In genomic region chr1:1347026-1347595, GRCh38 we compare ENCODE assay signal across 9 cellular contexts. TPM values are rescaled to one million over a fixed set of nuclear protein-coding genes. Genes with fewer than 3 reads are reported as not detected.
DNase-seq lines count a peak whose midpoint lies in the region; ATAC-seq and TF ChIP-seq lines count a peak whose summit lies in the region.
"Had no signal": no experiment of that assay in that cellular context is flagged by ENCODE, and none has a peak within 500 bp of the region (broad histone marks: within the 10 kb centered on the region; RNA-seq: fewer than 3 reads in every experiment).

No MANE protein-coding gene starts in this region.

- H3K4ac ChIP-seq in neuronal stem cell (ENCODE audit: low read length): no peak overlapping the region

- H3K4me1 ChIP-seq in BLaER1 treated with 17β-estradiol and CSF1 and Interleukin-3, amounts not matched to agents 10 nM and 100 nM: peaks cover 58 to 74% (median 73%) of the 10 kb centered on the region in 10 experiments
- H3K4me1 ChIP-seq in PC-3 (ENCODE audit: insufficient read depth, low read length) (peaks cover 51% of the 10 kb centered on the region), neuronal stem cell (ENCODE audit: control insufficient read depth in 2 of 2, insufficient read depth in 1 of 2, low read depth in 1 of 2, low read length in 2 of 2) (peaks cover 19 to 21% of the 10 kb centered on the region in 2 donors)

- H3K9me2 ChIP-seq in PC-3 (replicated peaks; ENCODE audit: low read length): no peaks in the 10 kb centered on the region

- peak overlapping the region; percentile 30 for H2BK15ac ChIP-seq in neuronal stem cell (ENCODE audit: low read length)

- no peak overlapping the region for H2BK120ac ChIP-seq in neuronal stem cell (ENCODE audit: low read depth, low read length)

- H2BK12ac ChIP-seq in neuronal stem cell (ENCODE audit: low read length): peak overlapping the region; percentile 4

- H3K79me1 ChIP-seq in neuronal stem cell (ENCODE audit: low read depth, low read length): peaks cover 32% of the 10 kb centered on the region

- H3K4me2 ChIP-seq in BLaER1 treated with 17β-estradiol and CSF1 and Interleukin-3, amounts not matched to agents 10 nM and 100 nM: peak overlapping the region; percentile 94 to 100 (median 100)
- H3K4me2 ChIP-seq in PC-3 (ENCODE audit: low read length): peak overlapping the region; percentile 98
- H3K4me2 ChIP-seq in neuronal stem cell (ENCODE audit: insufficient read depth, low read length, poor library complexity, severe bottlenecking): no peak overlapping the region

- peak overlapping the region; percentile 98 for H3K23ac ChIP-seq in neuronal stem cell (ENCODE audit: low read depth, low read length, poor library complexity)

- H3K9me3 ChIP-seq in BLaER1 treated with 17β-estradiol and CSF1 and Interleukin-3, amounts not matched to agents 10 nM and 100 nM (replicated peaks in 1 of 11): no peaks in the 10 kb centered on the region
- H3K9me3 ChIP-seq in PC-3 (ENCODE audit: low read length): no peaks in the 10 kb centered on the region
- no peaks in the 10 kb centered on the region for H3K9me3 ChIP-seq in neuronal stem cell (replicated peaks in 1 of 2; ENCODE audit: control insufficient read depth in 2 of 2, insufficient read depth in 1 of 2, low read depth in 1 of 2, low read length in 2 of 2)

- H4K8ac ChIP-seq in neuronal stem cell (ENCODE audit: low read depth, low read length): no peak overlapping the region

- H3K14ac ChIP-seq in neuronal stem cell (ENCODE audit: low read length): no peak overlapping the region

- H2AFZ ChIP-seq in PC-3 (ENCODE audit: low read length) (no peak overlapping the region), neuronal stem cell (ENCODE audit: low read length) (no peak overlapping the region)

- peaks cover 55 to 74% (median 74%) of the 10 kb centered on the region in 11 experiments; a peak in 21 of 22 replicates for H4K20me1 ChIP-seq in BLaER1 treated with 17β-estradiol and CSF1 and Interleukin-3, amounts not matched to agents 10 nM and 100 nM
- no peaks in the 10 kb centered on the region for H4K20me1 ChIP-seq in PC-3 (ENCODE audit: low read length)

- H3K27ac ChIP-seq in BLaER1 treated with 17β-estradiol and CSF1 and Interleukin-3, amounts not matched to agents 10 nM and 100 nM: no peak overlapping the region
- H3K27ac ChIP-seq in PC-3 (ENCODE audit: low read length) (peak overlapping the region; percentile 97), neuronal stem cell (replicated peaks; ENCODE audit: low read length) (no peak overlapping the region)

- intact Hi-C loops in PC-3 (cut with micrococcal nuclease): no loop called here

- no peak for ATAC-seq in PC-3
- ATAC-seq in HG02981 (IDR thresholded peaks at IDR 0.05; ENCODE audit: unreplicated experiment): no peak
- ATAC-seq in GM19397 (IDR thresholded peaks at IDR 0.05; ENCODE audit: unreplicated experiment): no peak

- no peak overlapping the region for H4K91ac ChIP-seq in neuronal stem cell (ENCODE audit: low read depth, low read length, poor library complexity)

- no peak for TF ChIP-seq CTCF in PC-3 (conservative IDR thresholded peaks at IDR 0.05; ENCODE audit: low read depth, low read length)
- TF ChIP-seq CTCF in epithelial cell of esophagus (IDR thresholded peaks at IDR 0.05; ENCODE audit: insufficient read depth, low read depth, low read length, missing control alignments): no peak

- CTCF ChIA-PET in PC-3 (lab: Charles Lee): no interaction called here

- H3F3A ChIP-seq in PC-3 (ENCODE audit: low read length, unreplicated experiment): no peaks in the 10 kb centered on the region

- DNase-seq in PC-3 (no peak), epithelial cell of esophagus (ENCODE audit: low read depth) (no peak), neuronal stem cell (ENCODE audit: low spot score) (no peak), EL (no peak), superior temporal gyrus (ENCODE audit: extremely low spot score) (no peak)
- DNase-seq: central memory CD4-positive, alpha-beta T cell had no signal

- no peak overlapping the region for H3K18ac ChIP-seq in neuronal stem cell (ENCODE audit: low read length)

- peaks cover 0 to 1% (median 0%) of the 10 kb centered on the region in 11 experiments; a peak in 3 of 22 replicates for H3K36me3 ChIP-seq in BLaER1 treated with 17β-estradiol and CSF1 and Interleukin-3, amounts not matched to agents 10 nM and 100 nM
- peaks cover 7% of the 10 kb centered on the region; the same call in 1 of the 2 replicates for H3K36me3 ChIP-seq in PC-3 (ENCODE audit: low read depth, low read length)
- no peaks in the 10 kb centered on the region for H3K36me3 ChIP-seq in neuronal stem cell (replicated peaks in 1 of 2; ENCODE audit: control insufficient read depth in 2 of 2, insufficient read depth in 2 of 2, low read length in 2 of 2)

- H2AK5ac ChIP-seq in neuronal stem cell (ENCODE audit: low read depth, low read length): no peak overlapping the region

- BruUV-seq in PC-3 (replicated peaks; lab: Mats Ljungman, UMichigan): TSS peak; percentile 36

- H3K27me3 ChIP-seq in BLaER1 treated with 17β-estradiol and CSF1 and Interleukin-3, amounts not matched to agents 10 nM and 100 nM: peaks cover under 1 to 8% (median 8%) of the 10 kb centered on the region in 11 experiments
- H3K27me3 ChIP-seq in PC-3 (ENCODE audit: low read length): no peaks in the 10 kb centered on the region
- H3K27me3 ChIP-seq in neuronal stem cell (ENCODE audit: control insufficient read depth in 3 of 3, insufficient read depth in 3 of 3, low read depth in 1 of 3, low read length in 3 of 3): no peaks in the 10 kb centered on the region

- POLR2A ChIA-PET in PC-3 (lab: Charles Lee; ENCODE audit: unreplicated experiment): interaction anchor here (1.4 kb wide), 1 partner anchor 28 kb away, joined by 4 read pairs; the partner anchor contains the start of gene AURKAIP1

- peak overlapping the region in 10 of 11 experiments; percentile 85 to 97 (median 94); a peak in 19 of 22 replicates for H3K9ac ChIP-seq in BLaER1 treated with 17β-estradiol and CSF1 and Interleukin-3, amounts not matched to agents 10 nM and 100 nM
- peak overlapping the region; percentile 93 for H3K9ac ChIP-seq in PC-3 (ENCODE audit: low read length)
- peak overlapping the region; percentile 16 for H3K9ac ChIP-seq in neuronal stem cell (ENCODE audit: low read depth, low read length, poor library complexity)

- peak overlapping the region in 9 of 10 experiments; percentile 79 to 95 (median 88); a peak in 17 of 20 replicates for H3K4me3 ChIP-seq in BLaER1 treated with 17β-estradiol and CSF1 and Interleukin-3, amounts not matched to agents 10 nM and 100 nM
- H3K4me3 ChIP-seq in PC-3 (ENCODE audit: low read length): peak overlapping the region; percentile 91
- peak overlapping the region; percentile 73 for H3K4me3 ChIP-seq in epithelial cell of esophagus (ENCODE audit: low read length)
- H3K4me3 ChIP-seq in neuronal stem cell (ENCODE audit: low read length in 2 of 2): peak overlapping the region in 1 of 2 donors; percentile 96

- no peak overlapping the region for H2BK5ac ChIP-seq in neuronal stem cell (ENCODE audit: low read length)

- H3K79me2 ChIP-seq in PC-3 (ENCODE audit: low read length): peaks cover 74% of the 10 kb centered on the region

- no CpG with 5 or more reads among the region's 10 CpGs for WGBS in neuronal stem cell (ENCODE audit: extremely low coverage in 2 of 2, insufficient read length in 2 of 2, insufficient replicate concordance in 1 of 2), 2 donors

RNA-seq across cellular contexts. Expression of gene DVL1, which starts 2.1 kb away (rescaled TPM):
- 626 and 813 TPM in 2 replicates for total RNA-seq in PC-3 (2014; rRNA removed)
- 31.8 TPM for polyA plus RNA-seq in neuronal stem cell (2013, experiment 1 of 2)
- polyA plus RNA-seq in neuronal stem cell (2013, experiment 2 of 2): 31.9 TPM

RNA-seq across cellular contexts. Expression of gene MXRA8, which starts 11.2 kb away (rescaled TPM):
- 25.3 and 29.0 TPM in 2 replicates for total RNA-seq in PC-3 (2014; rRNA removed)
- 14.0 TPM for polyA plus RNA-seq in neuronal stem cell (2013, experiment 1 of 2)
- polyA plus RNA-seq in neuronal stem cell (2013, experiment 2 of 2): 13.2 TPM

RNA-seq across cellular contexts. Expression of gene TAS1R3, which starts 16.0 kb away (rescaled TPM):
- total RNA-seq in PC-3 (2014; rRNA removed): 1.9 and 4.3 TPM in 2 replicates
- polyA plus RNA-seq in neuronal stem cell (2013, experiment 1 of 2): 0.14 TPM
- polyA plus RNA-seq in neuronal stem cell (2013, experiment 2 of 2): 0.12 TPM

RNA-seq across cellular contexts. Expression of gene CPTP, which starts 22.5 kb away (rescaled TPM):
- total RNA-seq in PC-3 (2014; rRNA removed): 141 and 168 TPM in 2 replicates
- 9.4 TPM for polyA plus RNA-seq in neuronal stem cell (2013, experiment 1 of 2)
- 9.2 TPM for polyA plus RNA-seq in neuronal stem cell (2013, experiment 2 of 2)

RNA-seq across cellular contexts. Expression of gene INTS11, which starts 22.7 kb away (rescaled TPM):
- 254 and 324 TPM in 2 replicates for total RNA-seq in PC-3 (2014; rRNA removed)
- 73.8 TPM for polyA plus RNA-seq in neuronal stem cell (2013, experiment 1 of 2)
- polyA plus RNA-seq in neuronal stem cell (2013, experiment 2 of 2): 72.0 TPM

Comparison
In these comparisons a context has a peak if more than half of its experiments do, and no peak if none do; other contexts are left out.
1. H3K9ac ChIP-seq: peak in every context shown above with its lines; median percentile 94 in BLaER1 treated with 17β-estradiol and CSF1 and Interleukin-3, amounts not matched to agents 10 nM and 100 nM; 93 in PC-3; 16 in neuronal stem cell.